Comparison of ENCODE assay signal across 8 cellular contexts in genomic region chr7:30285531-30286284, GRCh38. TPM values are rescaled to one million over a fixed set of nuclear protein-coding genes. Genes with fewer than 3 reads are reported as not detected.
DNase-seq lines count a peak whose midpoint lies in the region; ATAC-seq and TF ChIP-seq lines count a peak whose summit lies in the region.

No MANE protein-coding gene starts in this region.

- H3K4me1 Mint-ChIP-seq in type B pancreatic cell (ENCODE audit: unreplicated experiment) = peaks cover 33% of the 10 kb centered on the region

- no peaks in the 10 kb centered on the region for H3K27me3 ChIP-seq in osteoblast (ENCODE audit: insufficient read depth, low read length)

- POLR2A ChIA-PET in OCI-LY7 (lab: Charles Lee) = no interaction called here

- CTCF ChIA-PET in OCI-LY7 (lab: Charles Lee; ENCODE audit: unreplicated experiment) = no interaction called here

- H3K4me3 ChIP-seq in OCI-LY7 (ENCODE audit: low read depth, low read length, poor library complexity, severe bottlenecking) (peak overlapping the region; percentile 81), foreskin fibroblast (ENCODE audit: low read depth in 1 of 2, low read length in 2 of 2) (peak overlapping the region; percentile 67 to 91), osteoblast (ENCODE audit: insufficient read depth, low read length) (peak overlapping the region; percentile 89)

- in situ Hi-C loops in GM13976 (cut with MboI; ENCODE audit: low sequenced_read_pairs, unreplicated experiment) = no loop called here

- H3K27ac ChIP-seq in 22Rv1 (peak overlapping the region; percentile 78), OCI-LY7 (ENCODE audit: low read depth, low read length, poor library complexity, severe bottlenecking) (peak overlapping the region; percentile 85), osteoblast (ENCODE audit: low read depth, low read length) (peak overlapping the region; percentile 13)

- peaks cover 15% of the 10 kb centered on the region for H4K20me1 ChIP-seq in OCI-LY7 (ENCODE audit: insufficient read depth, low read length)
- H4K20me1 ChIP-seq in osteoblast (ENCODE audit: insufficient read depth, low read length) = no peaks in the 10 kb centered on the region

- DNase-seq in GM13976 (ENCODE audit: low spot score) (peak; percentile 31), OCI-LY7 (ENCODE audit: low spot score) (peak; percentile 79), foreskin fibroblast (peak; percentile 23 to 54), osteoblast (ENCODE audit: insufficient read length, low spot score, missing footprints) (peak; percentile 77), type B pancreatic cell (ENCODE audit: extremely low spot score, unreplicated experiment) (no peak)
- peak; percentile 17 to 29 for DNase-seq in activated T-helper 1 cell treated with anti-CD3 and anti-CD28 coated beads, Interleukin-2, amount 50 U/mL, for 16 hours (ENCODE audit: low read depth in 1 of 2, low spot score in 1 of 2)

- H3K36me3 ChIP-seq in OCI-LY7 (ENCODE audit: insufficient read depth, low read length) (no peaks in the 10 kb centered on the region), osteoblast (ENCODE audit: insufficient read depth, low read length) (no peaks in the 10 kb centered on the region)

- H3K36me3 Mint-ChIP-seq in type B pancreatic cell = no peaks in the 10 kb centered on the region

- peak overlapping the region; percentile 96 for H3K4me3 Mint-ChIP-seq in type B pancreatic cell

- H3K9me3 Mint-ChIP-seq in type B pancreatic cell = no peaks in the 10 kb centered on the region

- no peaks in the 10 kb centered on the region for H3K9me2 ChIP-seq in OCI-LY7 (ENCODE audit: insufficient read depth, low read length)

- H3K4me2 ChIP-seq in OCI-LY7 (ENCODE audit: low read length) (peak overlapping the region; percentile 82), osteoblast (ENCODE audit: insufficient read depth, low read length) (peak overlapping the region; percentile 71)

- BruUV-seq in OCI-LY7 (replicated peaks; lab: Mats Ljungman, UMichigan) = no TSS peak

- H3K27me3 Mint-ChIP-seq in type B pancreatic cell = no peaks in the 10 kb centered on the region

- peak overlapping the region; percentile 5; the same call in 1 of the 2 replicates for H2AFZ ChIP-seq in OCI-LY7 (ENCODE audit: low read length)
- peak overlapping the region; percentile 89 for H2AFZ ChIP-seq in osteoblast (ENCODE audit: low read length)

- H3K79me2 ChIP-seq in OCI-LY7 (ENCODE audit: insufficient read depth, low read depth, low read length) (peaks cover 49% of the 10 kb centered on the region), osteoblast (ENCODE audit: insufficient read depth, low read length) (peaks cover 18% of the 10 kb centered on the region)

- H3K4me1 ChIP-seq in OCI-LY7 (ENCODE audit: insufficient read depth, low read length, poor library complexity, severe bottlenecking) (peaks cover 56% of the 10 kb centered on the region), osteoblast (ENCODE audit: insufficient read depth, low read length) (peaks cover 23% of the 10 kb centered on the region)

- peak; percentile 2 for ATAC-seq in HG03045 (IDR thresholded peaks at IDR 0.05; ENCODE audit: unreplicated experiment)

- H3K27ac Mint-ChIP-seq in type B pancreatic cell = peak overlapping the region; percentile 96

- H3K9me3 ChIP-seq in OCI-LY7 (ENCODE audit: low read length) (no peaks in the 10 kb centered on the region), osteoblast (ENCODE audit: low read depth, low read length) (no peaks in the 10 kb centered on the region)

- TF ChIP-seq CTCF in 22Rv1 (IDR thresholded peaks at IDR 0.05) (no peak), GM13976 (IDR thresholded peaks at IDR 0.05; ENCODE audit: borderline replicate concordance, control extremely low read depth, extremely low read depth, insufficient read depth, missing control alignments) (no peak), OCI-LY7 (conservative IDR thresholded peaks at IDR 0.05; ENCODE audit: low read length) (no peak), foreskin fibroblast (IDR thresholded peaks at IDR 0.05; ENCODE audit: low read depth, low read length) (no peak), osteoblast (IDR thresholded peaks at IDR 0.05; ENCODE audit: extremely low read depth, low read depth, low read length) (no peak), type B pancreatic cell (conservative IDR thresholded peaks at IDR 0.05) (no peak)

- intact Hi-C loops in OCI-LY7 (cut with micrococcal nuclease; ENCODE audit: unreplicated experiment) = loop anchor here (2.0 kb wide), 2 partner anchors 37 to 67 kb away; no protein-coding TSS in a partner anchor

RNA-seq across cellular contexts. Expression of gene ZNRF2, which starts 1.3 kb away (rescaled TPM):
- total RNA-seq in OCI-LY7 (2014; rRNA removed; shearing (Covaris generic)) = 18.0 and 24.7 TPM in 2 replicates
- total RNA-seq in OCI-LY7 (2022) (21.2 and 25.7 TPM in 2 replicates), osteoblast (12.1 and 12.7 TPM in 2 replicates), type B pancreatic cell (ENCODE audit: low replicate concordance) (11.2 and 15.6 TPM in 2 replicates)

Comparison
In these comparisons a context has a peak if more than half of its experiments do, and no peak if none do; other contexts are left out.
1. H3K27ac ChIP-seq: peak in every context shown above with its lines; median percentile 85 in OCI-LY7; 78 in 22Rv1; 13 in osteoblast.